20 cellular contexts compared by ENCODE assay signal in genomic region chr13:105806335-105806920, GRCh38.
"Had no signal": no experiment of that assay in that cellular context is flagged by ENCODE, and none has a peak within 500 bp of the region (broad histone marks: within the 10 kb centered on the region; RNA-seq: fewer than 3 reads in every experiment).

No MANE protein-coding gene starts in this region.

- H3K36me3 Mint-ChIP-seq: T-cell had no signal

- H3K27me3 ChIP-seq: adrenal gland, cardiac muscle cell, colonic mucosa, gastrocnemius medialis, heart right ventricle, right lobe of liver had no signal

- ATAC-seq: activated T-helper 17 cell treated with anti-CD3 and anti-CD28 coated beads, Interleukin-2, amount 50 U/mL, for 72 hours; gastrocnemius medialis; heart right ventricle; psoas muscle; right lobe of liver; T-cell had no signal

- H3K27me3 Mint-ChIP-seq: activated T-helper 17 cell treated with anti-CD3 and anti-CD28 coated beads, Interleukin-2, amount 50 U/mL, for 72 hours; T-cell had no signal

- H3K4me1 ChIP-seq: adrenal gland, colonic mucosa, gastrocnemius medialis, heart right ventricle, left ventricle myocardium inferior, psoas muscle, right lobe of liver had no signal

- H3K4me3 Mint-ChIP-seq: activated T-helper 17 cell treated with anti-CD3 and anti-CD28 coated beads, Interleukin-2, amount 50 U/mL, for 72 hours; T-cell had no signal

- H3K36me3 ChIP-seq: adrenal gland, cardiac muscle cell, colonic mucosa, gastrocnemius medialis, heart right ventricle, left ventricle myocardium inferior, right lobe of liver had no signal

- H3K4me3 ChIP-seq: adrenal gland, cardiac muscle cell, colonic mucosa, gastrocnemius medialis, heart right ventricle, left ventricle myocardium inferior, psoas muscle, right lobe of liver, SK-N-MC had no signal

- H3K27ac Mint-ChIP-seq: activated T-helper 17 cell treated with anti-CD3 and anti-CD28 coated beads, Interleukin-2, amount 50 U/mL, for 72 hours; T-cell had no signal

- DNase-seq: activated CD4-positive, alpha-beta T cell treated with anti-CD3 and anti-CD28 coated beads for 4 hours; activated naive CD4-positive, alpha-beta T cell treated with anti-CD3 and anti-CD28 coated beads, Interleukin-2, amount 50 U/mL, for 16 hours; activated T-cell treated with anti-CD3 and anti-CD28 coated beads for 4 hours; adrenal gland; colonic mucosa; gastrocnemius medialis; heart right ventricle; islet precursor cell; left ventricle myocardium inferior; mesenchymal stem cell; psoas muscle; right lobe of liver; stimulated activated CD4-positive, alpha-beta T cell treated with anti-CD3 and anti-CD28 coated beads, Interleukin-12 subunit alpha, Interleukin-12 subunit beta, amount 100 ng/mL, for 4 hours; stimulated activated naive CD4-positive, alpha-beta T cell; T-cell; T1000; trophoblast cell had no signal

- H3K9me3 ChIP-seq: adrenal gland, colonic mucosa, gastrocnemius medialis, heart right ventricle, left ventricle myocardium inferior, psoas muscle, right lobe of liver had no signal

- H3K4me1 Mint-ChIP-seq: activated T-helper 17 cell treated with anti-CD3 and anti-CD28 coated beads, Interleukin-2, amount 50 U/mL, for 72 hours; T-cell had no signal

- H3K27ac ChIP-seq: adrenal gland, cardiac muscle cell, colonic mucosa, gastrocnemius medialis, heart right ventricle, left ventricle myocardium inferior, psoas muscle, right lobe of liver, SK-N-MC had no signal
